In the genomic region with DNA sequence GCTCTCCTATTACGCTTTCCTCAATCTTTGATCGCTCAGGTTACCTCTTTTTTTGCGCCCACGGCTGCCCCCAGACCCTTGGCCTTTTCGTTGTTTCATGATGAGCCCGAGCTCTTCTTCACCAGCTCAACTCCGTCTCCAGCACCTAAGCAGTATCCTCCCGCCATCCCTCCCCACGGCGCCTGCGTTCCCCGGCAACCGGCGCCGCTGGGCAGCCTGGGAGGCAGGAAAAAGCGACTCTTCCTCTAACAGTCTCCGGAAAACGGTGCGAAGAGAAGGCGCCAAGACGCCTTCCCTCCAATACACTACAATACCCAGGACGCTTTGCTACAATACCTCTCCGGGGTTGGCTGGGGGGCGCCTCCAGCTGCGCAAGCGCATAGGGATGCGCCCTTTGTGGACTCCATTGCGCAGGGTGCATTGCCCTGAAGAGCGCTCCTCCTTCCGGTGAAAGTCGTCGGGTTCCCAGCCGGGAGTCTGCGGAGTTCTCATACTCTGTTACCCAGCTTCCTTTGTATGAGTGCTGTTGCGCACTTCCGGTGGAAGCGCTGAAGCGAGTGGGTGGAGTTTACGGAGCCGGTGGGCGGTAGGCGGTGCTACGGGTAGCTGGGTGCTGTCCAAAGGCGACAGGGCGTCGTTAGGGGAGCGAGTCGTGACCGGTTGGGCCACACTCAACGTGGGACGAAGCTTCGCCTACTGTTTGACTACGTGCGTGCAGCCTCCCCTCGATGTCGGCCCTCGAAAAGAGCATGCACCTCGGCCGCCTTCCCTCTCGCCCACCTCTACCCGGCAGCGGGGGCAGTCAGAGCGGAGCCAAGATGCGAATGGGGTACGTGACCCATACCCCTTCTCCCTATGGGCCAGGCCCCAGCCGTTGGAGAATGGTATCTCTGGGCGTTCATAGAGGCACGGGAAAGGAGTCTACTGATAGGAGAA, we compare ENCODE assay signal across 8 cellular contexts. TPM values are rescaled to one million over a fixed set of nuclear protein-coding genes. Genes with fewer than 3 reads are reported as not detected.
DNase-seq lines count a peak whose midpoint lies in the region; ATAC-seq and TF ChIP-seq lines count a peak whose summit lies in the region.

A gene with protein sequence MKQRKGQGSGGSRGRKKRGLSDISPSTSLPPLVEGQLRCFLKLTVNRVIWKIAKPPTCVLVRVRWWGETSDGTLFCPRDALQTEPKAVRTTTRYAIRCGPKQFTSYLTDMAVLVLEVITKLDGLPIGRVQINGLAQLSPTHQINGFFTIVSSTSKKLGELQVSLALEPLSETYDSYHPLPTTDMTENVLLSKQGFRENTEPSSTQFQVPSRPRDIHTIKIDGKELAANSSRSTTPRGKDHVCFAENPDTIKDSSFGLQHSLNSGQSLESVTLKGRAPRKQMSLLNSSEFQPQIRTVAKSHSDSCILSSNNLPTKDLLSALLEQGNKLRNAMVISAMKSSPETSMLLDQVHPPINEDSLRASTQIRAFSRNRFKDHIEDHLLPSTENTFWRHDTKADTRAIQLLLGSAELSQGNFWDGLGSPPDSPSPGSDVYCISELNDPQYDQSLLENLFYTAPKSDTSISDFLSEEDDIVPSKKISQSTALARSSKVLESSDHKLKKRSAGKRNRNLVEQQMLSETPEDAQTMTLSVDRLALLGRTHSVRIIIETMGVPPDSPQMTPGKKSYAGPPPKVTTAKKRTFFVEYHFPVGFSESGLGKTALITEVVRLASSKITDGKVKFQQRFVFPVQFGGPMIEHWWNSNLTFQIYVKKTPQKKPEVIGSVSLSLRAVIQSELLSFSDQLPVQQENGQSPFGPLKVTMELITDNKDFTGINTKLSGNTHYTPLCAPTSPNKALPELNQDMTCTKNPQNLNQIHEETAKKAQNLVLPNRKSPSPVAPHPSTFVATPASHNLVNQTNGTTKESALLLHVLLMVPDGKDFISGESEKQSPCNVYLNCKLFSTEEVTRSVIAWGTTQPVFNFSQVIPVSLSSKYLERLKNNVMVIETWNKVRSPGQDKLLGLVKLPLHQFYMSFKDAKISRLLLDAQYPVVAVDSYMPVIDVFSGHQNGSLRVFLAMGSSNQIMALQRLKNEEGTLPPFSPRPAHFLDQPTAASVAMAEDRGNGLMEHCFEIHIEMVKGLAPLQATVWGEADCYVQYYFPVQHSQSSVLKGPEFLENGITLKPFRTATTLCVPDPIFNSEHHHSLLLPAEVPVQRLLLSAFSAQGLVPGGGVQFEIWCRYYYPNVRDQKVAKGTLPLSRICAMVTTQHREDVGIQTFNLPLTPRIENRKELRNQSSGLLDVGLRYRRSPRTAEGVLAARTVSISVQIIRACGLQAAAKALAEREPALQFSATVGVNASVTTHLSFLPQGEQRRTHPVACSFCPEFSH (N-terminal part only) (minus strand): TSS at position 309 of the 936 bp plus-strand sequence. CDS start 210 bp downstream, at position 99.
A gene with protein sequence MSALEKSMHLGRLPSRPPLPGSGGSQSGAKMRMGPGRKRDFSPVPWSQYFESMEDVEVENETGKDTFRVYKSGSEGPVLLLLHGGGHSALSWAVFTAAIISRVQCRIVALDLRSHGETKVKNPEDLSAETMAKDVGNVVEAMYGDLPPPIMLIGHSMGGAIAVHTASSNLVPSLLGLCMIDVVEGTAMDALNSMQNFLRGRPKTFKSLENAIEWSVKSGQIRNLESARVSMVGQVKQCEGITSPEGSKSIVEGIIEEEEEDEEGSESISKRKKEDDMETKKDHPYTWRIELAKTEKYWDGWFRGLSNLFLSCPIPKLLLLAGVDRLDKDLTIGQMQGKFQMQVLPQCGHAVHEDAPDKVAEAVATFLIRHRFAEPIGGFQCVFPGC (plus strand): TSS at position 596 of the 936 bp plus-strand sequence. CDS start 133 bp downstream, at position 729.

- H3K79me2 ChIP-seq in osteoblast (ENCODE audit: insufficient read depth, low read length): peaks cover 61% of the 10 kb centered on the region

- H3K36me3 ChIP-seq in osteoblast (ENCODE audit: insufficient read depth, low read length): peaks cover 17% of the 10 kb centered on the region
- no peaks in the 10 kb centered on the region for H3K36me3 ChIP-seq in thoracic aorta

- H4K20me1 ChIP-seq in osteoblast (ENCODE audit: insufficient read depth, low read length): peaks cover 11% of the 10 kb centered on the region

- peaks cover 16% of the 10 kb centered on the region for H3K4me1 Mint-ChIP-seq in activated naive CD8-positive, alpha-beta T cell treated with anti-CD3 and anti-CD28 coated beads for 36 hours
- H3K4me1 Mint-ChIP-seq in glutamatergic neuron (ENCODE audit: low read depth, unreplicated experiment): no peaks in the 10 kb centered on the region

- no peaks in the 10 kb centered on the region for H3K27me3 Mint-ChIP-seq in activated naive CD8-positive, alpha-beta T cell treated with anti-CD3 and anti-CD28 coated beads for 36 hours
- H3K27me3 Mint-ChIP-seq in glutamatergic neuron (ENCODE audit: unreplicated experiment): no peaks in the 10 kb centered on the region

- peak within 1 kb of the TSS; percentile 98 for H2AFZ ChIP-seq in osteoblast (ENCODE audit: low read length)

- peaks cover 21% of the 10 kb centered on the region for H3K4me1 ChIP-seq in osteoblast (ENCODE audit: insufficient read depth, low read length)
- H3K4me1 ChIP-seq in thoracic aorta (ENCODE audit: control insufficient read depth in 1 of 2, low read depth in 2 of 2): peaks cover 28 to 41% of the 10 kb centered on the region in 2 donors

- DNase-seq in GM12864 (ENCODE audit: low read depth) (peak; percentile 99), NCI-H1105 (lab: John Stamatoyannopoulos, UW) (peak; percentile 99), SKM-1 (lab: John Stamatoyannopoulos, UW; ENCODE audit: unreplicated experiment) (peak; percentile 98), glutamatergic neuron (peak; percentile 97), osteoblast (ENCODE audit: insufficient read length, low spot score, missing footprints) (peak; percentile 93), thoracic aorta (ENCODE audit: low spot score) (peak; percentile 94)
- DNase-seq in activated naive CD8-positive, alpha-beta T cell treated with anti-CD3 and anti-CD28 coated beads for 36 hours: peak; percentile 98

- peaks cover 23% of the 10 kb centered on the region for H3K36me3 Mint-ChIP-seq in activated naive CD8-positive, alpha-beta T cell treated with anti-CD3 and anti-CD28 coated beads for 36 hours
- no peaks in the 10 kb centered on the region for H3K36me3 Mint-ChIP-seq in glutamatergic neuron (ENCODE audit: unreplicated experiment)

- TF ChIP-seq CTCF in GM12864 (IDR thresholded peaks at IDR 0.05; ENCODE audit: low read depth, low read length, missing control alignments) (no peak), glutamatergic neuron (IDR thresholded peaks at IDR 0.05; ENCODE audit: partially characterized antibody, unreplicated experiment) (peak; percentile 5), osteoblast (IDR thresholded peaks at IDR 0.05; ENCODE audit: extremely low read depth, low read depth, low read length) (peak; percentile 36), thoracic aorta (IDR thresholded peaks at IDR 0.05) (peak; percentile 22)

- peak within 1 kb of the TSS; percentile 97 for H3K4me2 ChIP-seq in osteoblast (ENCODE audit: insufficient read depth, low read length)

- peak within 1 kb of the TSS; percentile 84 for H3K4me3 ChIP-seq in GM12864 (ENCODE audit: low read depth, low read length)
- H3K4me3 ChIP-seq in osteoblast (ENCODE audit: insufficient read depth, low read length): peak within 1 kb of the TSS; percentile 88
- peak within 1 kb of the TSS; percentile 85 for H3K4me3 ChIP-seq in thoracic aorta

- H3K27me3 ChIP-seq in osteoblast (ENCODE audit: insufficient read depth, low read length) (no peaks in the 10 kb centered on the region), thoracic aorta (replicated peaks; ENCODE audit: insufficient read depth) (no peaks in the 10 kb centered on the region)

- ATAC-seq in HG02642 (IDR thresholded peaks at IDR 0.05; ENCODE audit: poor library complexity, unreplicated experiment) (peak; percentile 94), thoracic aorta (ENCODE audit: insufficient number of reproducible peaks, low FRiP score, low read depth) (peak; percentile 98)

- H3K9me3 Mint-ChIP-seq in activated naive CD8-positive, alpha-beta T cell treated with anti-CD3 and anti-CD28 coated beads for 36 hours: no peaks in the 10 kb centered on the region
- H3K9me3 Mint-ChIP-seq in glutamatergic neuron (ENCODE audit: unreplicated experiment): no peaks in the 10 kb centered on the region

- no peaks in the 10 kb centered on the region for H3K9me3 ChIP-seq in osteoblast (ENCODE audit: low read depth, low read length)
- no peaks in the 10 kb centered on the region for H3K9me3 ChIP-seq in thoracic aorta

- no peak within 1 kb of the TSS for H3K4me3 Mint-ChIP-seq in activated naive CD8-positive, alpha-beta T cell treated with anti-CD3 and anti-CD28 coated beads for 36 hours
- H3K4me3 Mint-ChIP-seq in glutamatergic neuron (ENCODE audit: unreplicated experiment): no peak within 1 kb of the TSS

- no peak within 1 kb of the TSS for H3K27ac Mint-ChIP-seq in activated naive CD8-positive, alpha-beta T cell treated with anti-CD3 and anti-CD28 coated beads for 36 hours
- no peak within 1 kb of the TSS for H3K27ac Mint-ChIP-seq in glutamatergic neuron (ENCODE audit: unreplicated experiment)

- peak within 1 kb of the TSS; percentile 84 for H3K27ac ChIP-seq in osteoblast (ENCODE audit: low read depth, low read length)
- H3K27ac ChIP-seq in thoracic aorta: peak within 1 kb of the TSS; percentile 88 to 92

RNA-seq across cellular contexts. Expression of the first gene that starts in this region (rescaled TPM):
- 10 to 100 TPM; 24.9 to 25.3 TPM for total RNA-seq in activated naive CD8-positive, alpha-beta T cell treated with anti-CD3 and anti-CD28 coated beads for 36 hours
- total RNA-seq in glutamatergic neuron (ENCODE audit: unreplicated experiment): 182 TPM
- total RNA-seq in osteoblast: 12.4 and 14.1 TPM in 2 replicates
- 10 to 100 TPM; 23.7 to 30.6 TPM for total RNA-seq in thoracic aorta

RNA-seq across cellular contexts. Expression of the second gene that starts in this region (rescaled TPM):
- total RNA-seq in activated naive CD8-positive, alpha-beta T cell treated with anti-CD3 and anti-CD28 coated beads for 36 hours: 10 to 100 TPM; 40.2 to 47.4 TPM
- total RNA-seq in glutamatergic neuron (ENCODE audit: unreplicated experiment) (65.1 TPM), osteoblast (16.5 and 18.5 TPM in 2 replicates), thoracic aorta (10 to 100 TPM; 31.2 to 37.4 TPM)

Comparison
In these comparisons a context has a peak if more than half of its experiments do, and no peak if none do; other contexts are left out.
1. Peak in every context shown above with its lines: DNase-seq, ATAC-seq, H3K4me3 ChIP-seq and H3K27ac ChIP-seq.